Comparison of ENCODE assay signal across 13 cellular contexts in the genomic region with DNA sequence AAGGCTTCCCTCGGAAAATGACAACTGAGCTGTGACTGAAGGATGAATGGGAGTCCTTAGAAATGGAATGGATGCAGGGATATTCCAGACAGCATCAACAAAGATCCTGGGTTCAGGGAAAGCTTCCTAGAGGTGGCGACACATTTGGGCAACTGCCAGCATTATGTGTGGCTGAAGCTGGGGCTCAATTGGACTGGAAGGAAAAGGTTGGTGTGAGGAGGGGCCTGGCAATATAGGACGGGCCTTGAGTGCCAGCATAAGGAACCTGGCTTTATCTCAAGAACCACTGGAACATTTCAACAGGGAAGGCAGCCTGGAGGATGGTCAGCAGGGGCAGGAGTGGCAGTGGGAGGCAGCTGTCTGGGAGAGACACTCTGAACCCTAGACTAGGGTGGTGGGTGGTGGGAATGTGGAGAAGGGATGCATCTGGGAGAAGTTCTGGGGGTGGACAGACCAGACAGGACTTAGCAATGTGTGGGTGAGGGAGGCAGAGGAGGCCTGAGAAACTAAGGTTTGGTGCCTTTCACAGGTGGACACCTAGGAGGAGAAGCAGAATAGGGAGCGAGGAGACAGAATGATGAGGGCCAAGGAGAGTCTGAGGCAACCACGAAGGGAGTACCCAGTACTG. TPM values are rescaled to one million over a fixed set of nuclear protein-coding genes. Genes with fewer than 3 reads are reported as not detected.
DNase-seq lines count a peak whose midpoint lies in the region; ATAC-seq and TF ChIP-seq lines count a peak whose summit lies in the region.
"Had no signal": no experiment of that assay in that cellular context is flagged by ENCODE, and none has a peak within 500 bp of the region (broad histone marks: within the 10 kb centered on the region; RNA-seq: fewer than 3 reads in every experiment).

No MANE protein-coding gene starts in this region.

- no peaks in the 10 kb centered on the region for H3K36me3 ChIP-seq in ACC112 (ENCODE audit: insufficient read depth, low read length)
- H3K36me3 ChIP-seq in IMR-90 (ENCODE audit: control insufficient read depth, insufficient read depth, low read length) = peaks cover 20% of the 10 kb centered on the region
- no peaks in the 10 kb centered on the region for H3K36me3 ChIP-seq in ascending aorta
- H3K36me3 ChIP-seq: pancreas had no signal

- peaks cover 71 to 76% of the 10 kb centered on the region in 2 donors for H3K4me1 Mint-ChIP-seq in natural killer cell treated with Interleukin-12 subunit alpha and Interleukin-12 subunit beta and Interleukin-15 and Interleukin-18, amount 100 ng/mL, for 72 hours (ENCODE audit: low read depth in 2 of 2)

- dilution Hi-C loops in IMR-90 (cut with HindIII; ENCODE audit: low sequenced_read_pairs, unreplicated experiment) = no loop called here

- peak overlapping the region; percentile 6 for H3K14ac ChIP-seq in IMR-90 (replicated peaks; ENCODE audit: low read depth, low read length)

- H3K4me3 ChIP-seq in ACC112 (ENCODE audit: low read depth, low read length) = no peak overlapping the region
- no peak overlapping the region for H3K4me3 ChIP-seq in IMR-90 (ENCODE audit: insufficient read depth, low read depth, low read length)
- H3K4me3 ChIP-seq in ascending aorta = no peak overlapping the region
- H3K4me3 ChIP-seq: pancreas had no signal

- no peak for TF ChIP-seq RAD21 in IMR-90 (IDR thresholded peaks at IDR 0.05; ENCODE audit: low read length)

- no peaks in the 10 kb centered on the region for H3K36me3 Mint-ChIP-seq in natural killer cell treated with Interleukin-12 subunit alpha and Interleukin-12 subunit beta and Interleukin-15 and Interleukin-18, amount 100 ng/mL, for 72 hours

- ATAC-seq in IMR-90 (ENCODE audit: low read depth) = no peak
- no peak for ATAC-seq in natural killer cell treated with Interleukin-12 subunit alpha and Interleukin-12 subunit beta and Interleukin-15 and Interleukin-18, amount 100 ng/mL, for 72 hours
- no peak for ATAC-seq in HG03571 (IDR thresholded peaks at IDR 0.05; ENCODE audit: unreplicated experiment)
- ATAC-seq: pancreas, Right ventricle myocardium inferior had no signal

- 0 out of 2 replicates have a peak overlapping the region, but pooled peaks have one; percentile 15 for H4K5ac ChIP-seq in IMR-90 (ENCODE audit: low read depth, low read length)

- H3K4me1 ChIP-seq in ACC112 (ENCODE audit: control insufficient read depth, insufficient read depth, low read length, unreplicated experiment) (peaks cover 85% of the 10 kb centered on the region), IMR-90 (ENCODE audit: control insufficient read depth, insufficient read depth, low read length) (peaks cover 49% of the 10 kb centered on the region), ascending aorta (peaks cover 22 to 39% of the 10 kb centered on the region in 2 donors)

- H3K18ac ChIP-seq in IMR-90 (ENCODE audit: low read depth, low read length) = peak overlapping the region; percentile 6; the same call in 1 of the 2 replicates

- H3K27ac ChIP-seq in ACC112 (ENCODE audit: low read depth, low read length) (peak overlapping the region; percentile 83), IMR-90 (ENCODE audit: insufficient read depth, low read length) (peak overlapping the region; percentile 77), ascending aorta (peak overlapping the region; percentile 61 to 69)
- H3K27ac ChIP-seq: pancreas had no signal

- H2BK20ac ChIP-seq in IMR-90 (ENCODE audit: low read depth, low read length) = peak overlapping the region; percentile 90; the same call in 1 of the 2 replicates

- H3K79me2 ChIP-seq in ACC112 (ENCODE audit: control insufficient read depth, insufficient read depth, low read length, unreplicated experiment) = peaks cover 40% of the 10 kb centered on the region

- CTCF ChIA-PET in IMR-90 (lab: Yijun Ruan, JAX) = no interaction called here

- H3K27me3 Mint-ChIP-seq in natural killer cell treated with Interleukin-12 subunit alpha and Interleukin-12 subunit beta and Interleukin-15 and Interleukin-18, amount 100 ng/mL, for 72 hours = no peaks in the 10 kb centered on the region

- no peak overlapping the region for H3K56ac ChIP-seq in IMR-90 (ENCODE audit: extremely low read depth, insufficient read depth, low read length)

- intact Hi-C loops in IMR-90 (cut with micrococcal nuclease) (no loop called here), ascending aorta (cut with DNase I) (no loop called here)

- peak overlapping the region; percentile 98 for H3K4ac ChIP-seq in IMR-90 (ENCODE audit: low read depth, low read length)

- peak overlapping the region; percentile 61 for H4K91ac ChIP-seq in IMR-90 (ENCODE audit: insufficient read depth, low read depth, low read length)

- H2AK9ac ChIP-seq in IMR-90 (replicated peaks; ENCODE audit: low read depth, low read length, poor library complexity) = peak overlapping the region; percentile 80

- H2AFZ ChIP-seq in ACC112 (ENCODE audit: low read length, unreplicated experiment) = no peak overlapping the region
- H2AFZ ChIP-seq in IMR-90 (replicated peaks; ENCODE audit: low read length, poor library complexity) = peak overlapping the region; percentile 24

- H3K9me1 ChIP-seq in IMR-90 (ENCODE audit: insufficient read depth, low read length) = peaks cover 42% of the 10 kb centered on the region

- peak overlapping the region; percentile 34 for H3K4me3 Mint-ChIP-seq in natural killer cell treated with Interleukin-12 subunit alpha and Interleukin-12 subunit beta and Interleukin-15 and Interleukin-18, amount 100 ng/mL, for 72 hours

- peaks cover 20 to 69% of the 10 kb centered on the region in 2 experiments for H3K79me1 ChIP-seq in IMR-90 (ENCODE audit: low read depth in 1 of 2, low read length in 2 of 2)

- BruUV-seq in IMR-90 (replicated peaks; lab: Mats Ljungman, UMichigan) = no TSS peak

- TF ChIP-seq CTCF in IMR-90 (conservative IDR thresholded peaks at IDR 0.05; ENCODE audit: low read depth, low read length) (no peak), ascending aorta (IDR thresholded peaks at IDR 0.05) (no peak)

- DNase-seq in IMR-90 = no peak
- DNase-seq in ascending aorta (ENCODE audit: low spot score in 2 of 2) = no peak
- DNase-seq in natural killer cell treated with Interleukin-12 subunit alpha and Interleukin-12 subunit beta and Interleukin-15 and Interleukin-18, amount 100 ng/mL, for 72 hours (ENCODE audit: low spot score) = no peak
- DNase-seq in NCI-H2107 (lab: John Stamatoyannopoulos, UW) = no peak
- DNase-seq in SW480 (ENCODE audit: low spot score) = no peak
- no peak for DNase-seq in RPMI8226
- DNase-seq: Calu3; effector CD4-positive, alpha-beta T cell; NCI-H1417 had no signal

- TF ChIP-seq POLR2A in IMR-90 (IDR thresholded peaks at IDR 0.05; ENCODE audit: low read depth, low read length) = 0 out of 2 replicates have a peak, but pooled peaks have one; percentile 28

- peak overlapping the region; percentile 15 to 70; a peak in 3 of 4 replicates for H4K8ac ChIP-seq in IMR-90 (ENCODE audit: low read depth in 2 of 2, low read length in 2 of 2)

- peaks cover 44% of the 10 kb centered on the region for H4K20me1 ChIP-seq in IMR-90 (ENCODE audit: insufficient read depth, low read length)

- H3K9me3 Mint-ChIP-seq in natural killer cell treated with Interleukin-12 subunit alpha and Interleukin-12 subunit beta and Interleukin-15 and Interleukin-18, amount 100 ng/mL, for 72 hours = no peaks in the 10 kb centered on the region

- in situ Hi-C loops in IMR-90 (cut with MboI; ENCODE audit: low sequenced_read_pairs) = no loop called here

- H3K27ac Mint-ChIP-seq in natural killer cell treated with Interleukin-12 subunit alpha and Interleukin-12 subunit beta and Interleukin-15 and Interleukin-18, amount 100 ng/mL, for 72 hours = peak overlapping the region; percentile 87 to 89

- peak overlapping the region; percentile 35; the same call in 1 of the 2 replicates for H3K23ac ChIP-seq in IMR-90 (ENCODE audit: low read depth, low read length)

- POLR2A ChIA-PET in IMR-90 (lab: Charles Lee; ENCODE audit: unreplicated experiment) = no interaction called here

- no peaks in the 10 kb centered on the region for H3K27me3 ChIP-seq in ACC112 (ENCODE audit: insufficient read depth, low read length)
- no peaks in the 10 kb centered on the region for H3K27me3 ChIP-seq in IMR-90 (ENCODE audit: control insufficient read depth, insufficient read depth, low read length)
- H3K27me3 ChIP-seq in ascending aorta = no peaks in the 10 kb centered on the region
- H3K27me3 ChIP-seq: pancreas had no signal

- H2BK120ac ChIP-seq in IMR-90 (ENCODE audit: low read depth, low read length) = peak overlapping the region; percentile 45; the same call in 1 of the 2 replicates

- peak overlapping the region; percentile 88 for H2AK5ac ChIP-seq in IMR-90 (ENCODE audit: low read depth, low read length)

- H2BK5ac ChIP-seq in IMR-90 (ENCODE audit: low read depth, low read length, poor library complexity, severe bottlenecking) = peak overlapping the region; percentile 98

- 67% methylated on average over 1 of the region's 5 CpGs; no CpG with 5 or more reads in 1 of the 2 experiments for WGBS in IMR-90 (ENCODE audit: extremely low coverage in 2 of 2, insufficient read length in 1 of 2), 2 experiments

- peak overlapping the region; percentile 44; the same call in 1 of the 3 replicates for H2BK15ac ChIP-seq in IMR-90 (ENCODE audit: low read depth, low read length)

- H3K9ac ChIP-seq in IMR-90 (ENCODE audit: low read depth, low read length) = no peak overlapping the region; the same call in 1 of the 2 replicates

- H3K9me3 ChIP-seq in IMR-90 (ENCODE audit: control insufficient read depth, insufficient read depth, low read length) (no peaks in the 10 kb centered on the region), ascending aorta (no peaks in the 10 kb centered on the region)
- H3K9me3 ChIP-seq: pancreas had no signal

- H3K4me2 ChIP-seq in IMR-90 (ENCODE audit: low read depth, low read length) = no peak overlapping the region

RNA-seq across cellular contexts. Expression of a gene that starts 3.5 kb away (rescaled TPM):
- total RNA-seq in IMR-90 (2012; rRNA removed) (32.2 and 35.0 TPM in 2 replicates), ascending aorta (228 TPM)
- polyA plus RNA-seq in IMR-90 (2012; rRNA removed) = 483 and 565 TPM in 2 replicates
- polyA plus RNA-seq in IMR-90 (2012; cell fraction: cytosol; rRNA removed) = 551 and 581 TPM in 2 replicates
- 124 and 136 TPM in 2 replicates for polyA plus RNA-seq in IMR-90 (2012; cell fraction: nucleus; rRNA removed; ENCODE audit: low replicate concordance)
- total RNA-seq in natural killer cell treated with Interleukin-12 subunit alpha and Interleukin-12 subunit beta and Interleukin-15 and Interleukin-18, amount 100 ng/mL, for 72 hours = 100 to 1,000 TPM; 203 to 249 TPM

RNA-seq across cellular contexts. Expression of a gene that starts 23.1 kb away (rescaled TPM):
- total RNA-seq in IMR-90 (2012; rRNA removed) (3.6 and 5.2 TPM in 2 replicates), ascending aorta (14.5 TPM)
- 17.0 and 18.4 TPM in 2 replicates for polyA plus RNA-seq in IMR-90 (2012; rRNA removed)
- polyA plus RNA-seq in IMR-90 (2012; cell fraction: cytosol; rRNA removed) = 10.1 and 13.9 TPM in 2 replicates
- 151 and 169 TPM in 2 replicates for polyA plus RNA-seq in IMR-90 (2012; cell fraction: nucleus; rRNA removed; ENCODE audit: low replicate concordance)
- total RNA-seq in natural killer cell treated with Interleukin-12 subunit alpha and Interleukin-12 subunit beta and Interleukin-15 and Interleukin-18, amount 100 ng/mL, for 72 hours = 10 to 100 TPM in 1 of 2 donors, 1 to 10 TPM in 1; 9.9 to 24.8 TPM

RNA-seq across cellular contexts. Expression of a gene that starts 34.4 kb away (rescaled TPM):
- not detected in 2 replicates for total RNA-seq in IMR-90 (2012; rRNA removed)
- polyA plus RNA-seq in IMR-90 (2012; rRNA removed) = 1.3 and 1.6 TPM in 2 replicates
- polyA plus RNA-seq in IMR-90 (2012; cell fraction: cytosol; rRNA removed) = 0.30 TPM in 1 of 2 replicates, not detected in the other
- polyA plus RNA-seq in IMR-90 (2012; cell fraction: nucleus; rRNA removed; ENCODE audit: low replicate concordance) = 0.36 TPM in 1 of 2 replicates, not detected in the other
- total RNA-seq in ascending aorta = not detected
- total RNA-seq in natural killer cell treated with Interleukin-12 subunit alpha and Interleukin-12 subunit beta and Interleukin-15 and Interleukin-18, amount 100 ng/mL, for 72 hours = 10 to 100 TPM in 1 of 2 donors, 1 to 10 TPM in 1; 8.1 to 17.2 TPM
- total RNA-seq: Calu3 had no signal

RNA-seq across cellular contexts. Expression of a gene that starts 49.3 kb away (rescaled TPM):
- total RNA-seq in IMR-90 (2012; rRNA removed) = 11.1 and 11.5 TPM in 2 replicates
- 11.2 and 11.8 TPM in 2 replicates for polyA plus RNA-seq in IMR-90 (2012; rRNA removed)
- polyA plus RNA-seq in IMR-90 (2012; cell fraction: cytosol; rRNA removed) = 4.2 and 4.4 TPM in 2 replicates
- polyA plus RNA-seq in IMR-90 (2012; cell fraction: nucleus; rRNA removed; ENCODE audit: low replicate concordance) = 19.2 and 30.7 TPM in 2 replicates
- total RNA-seq in ascending aorta = 5.0 TPM
- 10 to 100 TPM; 21.0 to 57.5 TPM for total RNA-seq in natural killer cell treated with Interleukin-12 subunit alpha and Interleukin-12 subunit beta and Interleukin-15 and Interleukin-18, amount 100 ng/mL, for 72 hours
